ENCODE assay signal across 9 cellular contexts in the genomic region with DNA sequence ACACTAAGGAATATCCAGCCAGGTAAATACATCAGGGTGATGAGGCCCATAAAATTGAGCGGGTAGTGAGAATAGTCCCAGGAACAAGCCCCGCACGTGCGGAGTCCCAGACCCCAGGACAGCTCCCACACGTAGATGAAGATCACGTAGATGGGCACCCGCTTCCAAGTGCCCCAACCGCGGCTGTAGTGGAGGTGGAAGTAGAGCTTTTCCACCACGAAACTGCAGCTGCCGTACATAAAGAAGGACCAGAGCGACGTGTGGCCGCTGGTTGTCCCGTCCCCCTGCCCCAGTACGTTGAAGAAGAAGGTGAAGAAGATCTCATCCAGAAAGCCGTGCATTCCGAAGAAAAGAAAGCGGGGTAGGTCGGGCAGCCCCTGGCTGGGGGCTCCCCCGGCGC. TPM values are rescaled to one million over a fixed set of nuclear protein-coding genes. Genes with fewer than 3 reads are reported as not detected.
DNase-seq lines count a peak whose midpoint lies in the region; ATAC-seq and TF ChIP-seq lines count a peak whose summit lies in the region.
"Had no signal": no experiment of that assay in that cellular context is flagged by ENCODE, and none has a peak within 500 bp of the region (broad histone marks: within the 10 kb centered on the region; RNA-seq: fewer than 3 reads in every experiment).

No MANE protein-coding gene starts in this region.

- H3K79me1 ChIP-seq in mesenchymal stem cell (replicated peaks; ENCODE audit: low read length, poor library complexity, severe bottlenecking), result no peaks in the 10 kb centered on the region

- H3K36me3 ChIP-seq in right atrium auricular region (no peaks in the 10 kb centered on the region), mesenchymal stem cell (ENCODE audit: control insufficient read depth in 1 of 2, insufficient read depth in 2 of 2, low read depth in 1 of 2, low read length in 2 of 2) (no peaks in the 10 kb centered on the region), vagina (no peaks in the 10 kb centered on the region)

- H3K27me3 Mint-ChIP-seq in activated CD8-positive, alpha-beta T cell treated with anti-CD3 and anti-CD28 coated beads, Interleukin-2, amount 10 ng/mL, durations not matched to agents 7 days and 5 days (ENCODE audit: low read depth), result peaks cover 43% of the 10 kb centered on the region

- no peak overlapping the region for H4K8ac ChIP-seq in mesenchymal stem cell (ENCODE audit: low read length)

- CTCF ChIA-PET in activated CD8-positive, alpha-beta T cell treated with anti-CD3 and anti-CD28 coated beads, Interleukin-2, amount 10 ng/mL, durations not matched to agents 7 days and 5 days (lab: Charles Lee), result no interaction called here

- POLR2A ChIA-PET in activated CD8-positive, alpha-beta T cell treated with anti-CD3 and anti-CD28 coated beads, Interleukin-2, amount 10 ng/mL, durations not matched to agents 7 days and 5 days (lab: Charles Lee), result no interaction called here

- no peak overlapping the region for H2BK12ac ChIP-seq in mesenchymal stem cell (ENCODE audit: low read length in 2 of 2)

- no peak overlapping the region for H3K23ac ChIP-seq in mesenchymal stem cell (ENCODE audit: low read length in 2 of 2)

- H2BK5ac ChIP-seq in mesenchymal stem cell (ENCODE audit: low read depth, low read length, poor library complexity, severe bottlenecking), result no peak overlapping the region

- no peak overlapping the region for H2BK15ac ChIP-seq in mesenchymal stem cell (ENCODE audit: low read depth, poor library complexity, severe bottlenecking)

- TF ChIP-seq CTCF in right atrium auricular region (IDR thresholded peaks at IDR 0.05) (no peak), vagina (IDR thresholded peaks at IDR 0.05) (no peak)

- no peak overlapping the region for H3K9ac ChIP-seq in mesenchymal stem cell (ENCODE audit: low read length)

- no peak overlapping the region for H2AFZ ChIP-seq in mesenchymal stem cell (ENCODE audit: low read depth, low read length)

- no peaks in the 10 kb centered on the region for H3K9me3 Mint-ChIP-seq in activated CD8-positive, alpha-beta T cell treated with anti-CD3 and anti-CD28 coated beads, Interleukin-2, amount 10 ng/mL, durations not matched to agents 7 days and 5 days (ENCODE audit: insufficient read depth)

- no peak overlapping the region for H3K14ac ChIP-seq in mesenchymal stem cell (ENCODE audit: low read length in 2 of 2)

- no peak for TF ChIP-seq POLR2A in vagina (IDR thresholded peaks at IDR 0.05)

- DNase-seq in right atrium auricular region (ENCODE audit: low spot score) (no peak), Right ventricle myocardium inferior (ENCODE audit: missing footprints) (no peak), mesenchymal stem cell (peak; percentile 6), vagina (ENCODE audit: extremely low spot score in 2 of 2) (no peak), MV-4-11 (lab: John Stamatoyannopoulos, UW) (no peak)
- no peak for DNase-seq in activated CD8-positive, alpha-beta T cell treated with anti-CD3 and anti-CD28 coated beads, Interleukin-2, amount 10 ng/mL, durations not matched to agents 7 days and 5 days
- no peak for DNase-seq in activated CD4-positive, alpha-beta T cell treated with anti-CD3 and anti-CD28 coated beads for 48 hours

- no peak overlapping the region for H3K4me3 Mint-ChIP-seq in activated CD8-positive, alpha-beta T cell treated with anti-CD3 and anti-CD28 coated beads, Interleukin-2, amount 10 ng/mL, durations not matched to agents 7 days and 5 days

- H3K27ac ChIP-seq in right atrium auricular region (peak overlapping the region; percentile 20 to 60), angular gyrus (ENCODE audit: low read depth, low read length) (peak overlapping the region; percentile 97), mesenchymal stem cell (ENCODE audit: low read length, poor library complexity, severe bottlenecking) (no peak overlapping the region), vagina (no peak overlapping the region)

- intact Hi-C loops in Right ventricle myocardium inferior (cut with DNase I) (no loop called here), vagina (cut with DNase I) (no loop called here)

- H3K18ac ChIP-seq in mesenchymal stem cell (ENCODE audit: low read depth in 1 of 2, low read length in 2 of 2), result no peak overlapping the region

- H3K4me3 ChIP-seq in right atrium auricular region (peak overlapping the region; percentile 54 to 55), mesenchymal stem cell (ENCODE audit: insufficient read depth in 1 of 2, low read depth in 1 of 2, low read length in 2 of 2) (peak overlapping the region in 1 of 2 experiments; percentile 50), vagina (peak overlapping the region; percentile 41 to 49)

- H3K9me3 ChIP-seq in right atrium auricular region (no peaks in the 10 kb centered on the region), mesenchymal stem cell (ENCODE audit: control insufficient read depth, low read length) (no peaks in the 10 kb centered on the region), vagina (no peaks in the 10 kb centered on the region)

- H3K4me1 ChIP-seq in right atrium auricular region, result peaks cover 0 to 11% of the 10 kb centered on the region in 2 donors
- peaks cover 16% of the 10 kb centered on the region for H3K4me1 ChIP-seq in mesenchymal stem cell (ENCODE audit: control insufficient read depth, insufficient read depth, low read depth, low read length)
- peaks cover 17% of the 10 kb centered on the region for H3K4me1 ChIP-seq in vagina

- H3K36me3 Mint-ChIP-seq in activated CD8-positive, alpha-beta T cell treated with anti-CD3 and anti-CD28 coated beads, Interleukin-2, amount 10 ng/mL, durations not matched to agents 7 days and 5 days (ENCODE audit: low read depth), result no peaks in the 10 kb centered on the region

- no peak overlapping the region for H2BK120ac ChIP-seq in mesenchymal stem cell (ENCODE audit: low read depth, low read length)

- no peak for ATAC-seq in Right ventricle myocardium inferior
- no peak for ATAC-seq in activated CD8-positive, alpha-beta T cell treated with anti-CD3 and anti-CD28 coated beads, Interleukin-2, amount 10 ng/mL, durations not matched to agents 7 days and 5 days

- 3% methylated on average over 22 of the region's 22 CpGs for WGBS in mesenchymal stem cell

- H3K4me1 Mint-ChIP-seq in activated CD8-positive, alpha-beta T cell treated with anti-CD3 and anti-CD28 coated beads, Interleukin-2, amount 10 ng/mL, durations not matched to agents 7 days and 5 days (ENCODE audit: low read depth), result peaks cover 6% of the 10 kb centered on the region

- no peaks in the 10 kb centered on the region for H3K27me3 ChIP-seq in right atrium auricular region
- peaks cover 35 to 51% of the 10 kb centered on the region in 2 experiments for H3K27me3 ChIP-seq in mesenchymal stem cell (ENCODE audit: control insufficient read depth in 1 of 2, insufficient read depth in 1 of 2, low read length in 2 of 2)
- H3K27me3 ChIP-seq in vagina, result no peaks in the 10 kb centered on the region

- H3K27ac Mint-ChIP-seq in activated CD8-positive, alpha-beta T cell treated with anti-CD3 and anti-CD28 coated beads, Interleukin-2, amount 10 ng/mL, durations not matched to agents 7 days and 5 days, result no peak overlapping the region

- H2AK5ac ChIP-seq in mesenchymal stem cell (ENCODE audit: low read length, severe bottlenecking), result no peak overlapping the region

- peak overlapping the region; percentile 96 for H3K4me2 ChIP-seq in mesenchymal stem cell (ENCODE audit: low read length, poor library complexity, severe bottlenecking)

- H3K4ac ChIP-seq in mesenchymal stem cell (ENCODE audit: low read depth in 1 of 2, low read length in 2 of 2), result no peak overlapping the region

- no peak overlapping the region for H4K91ac ChIP-seq in mesenchymal stem cell (ENCODE audit: low read length)

RNA-seq across cellular contexts. Expression of gene TMEM229A, which starts 0.9 kb away (rescaled TPM):
- total RNA-seq in right atrium auricular region (1 to 10 TPM in 1 of 2 donors, under 1 TPM in 1; 0.59 to 1.1 TPM), Right ventricle myocardium inferior (not detected), vagina (not detected)
- polyA plus RNA-seq in mesenchymal stem cell (2013, experiment 1 of 2), result 0.12 TPM
- 0.08 TPM for polyA plus RNA-seq in mesenchymal stem cell (2013, experiment 2 of 2)
- total RNA-seq in activated CD8-positive, alpha-beta T cell treated with anti-CD3 and anti-CD28 coated beads, Interleukin-2, amount 10 ng/mL, durations not matched to agents 7 days and 5 days, result not detected
- total RNA-seq: mononuclear cell had no signal

Comparison
In these comparisons a context has a peak if more than half of its experiments do, and no peak if none do; other contexts are left out.
1. H3K27ac ChIP-seq: peak in right atrium auricular region (2 of 2) and angular gyrus (single experiment); none in mesenchymal stem cell (single experiment) and vagina (single experiment).